In genomic region chr3:143700431-143700975, GRCh38 we compare ENCODE assay signal across 22 cellular contexts.
A peak's percentile ranks its signal among the peaks of the same experiment; 100 is the strongest.
DNase-seq lines count a peak whose midpoint lies in the region; ATAC-seq lines count a peak whose summit lies in the region.
"Had no signal": no experiment of that assay in that cellular context is flagged by ENCODE, and none has a peak within 500 bp of the region (broad histone marks: within the 10 kb centered on the region; RNA-seq: fewer than 3 reads in every experiment).

No MANE protein-coding gene starts in this region.

- no peak overlapping the region for H3K27ac Mint-ChIP-seq in activated CD4-positive, alpha-beta T cell treated with anti-CD3 and anti-CD28 coated beads for 36 hours
- H3K27ac Mint-ChIP-seq in stimulated activated naive CD8-positive, alpha-beta T cell treated with anti-CD3 and anti-CD28 coated beads, Interleukin-15, amount 100 ng/mL, for 72 hours, result no peak overlapping the region
- H3K27ac Mint-ChIP-seq: B cell; CD8-positive, alpha-beta T cell had no signal

- no peak overlapping the region for H3K4me3 Mint-ChIP-seq in activated CD4-positive, alpha-beta T cell treated with anti-CD3 and anti-CD28 coated beads for 36 hours
- no peak overlapping the region for H3K4me3 Mint-ChIP-seq in stimulated activated naive CD8-positive, alpha-beta T cell treated with anti-CD3 and anti-CD28 coated beads, Interleukin-15, amount 100 ng/mL, for 72 hours
- H3K4me3 Mint-ChIP-seq: B cell; CD8-positive, alpha-beta T cell had no signal

- no peaks in the 10 kb centered on the region for H3K36me3 Mint-ChIP-seq in activated CD4-positive, alpha-beta T cell treated with anti-CD3 and anti-CD28 coated beads for 36 hours (ENCODE audit: low read depth)
- H3K36me3 Mint-ChIP-seq: CD8-positive, alpha-beta T cell had no signal

- no peaks in the 10 kb centered on the region for H3K9me3 Mint-ChIP-seq in activated CD4-positive, alpha-beta T cell treated with anti-CD3 and anti-CD28 coated beads for 36 hours (ENCODE audit: low read depth)
- H3K9me3 Mint-ChIP-seq in stimulated activated naive CD8-positive, alpha-beta T cell treated with anti-CD3 and anti-CD28 coated beads, Interleukin-15, amount 100 ng/mL, for 72 hours, result peaks cover 0 to 8% of the 10 kb centered on the region in 2 donors

- no peak for DNase-seq in activated CD4-positive, alpha-beta T cell treated with anti-CD3 and anti-CD28 coated beads for 36 hours
- DNase-seq in activated CD4-positive, alpha-beta T cell treated with anti-CD3 and anti-CD28 coated beads for 48 hours, result no peak
- DNase-seq in stimulated activated naive CD8-positive, alpha-beta T cell treated with anti-CD3 and anti-CD28 coated beads, Interleukin-15, amount 100 ng/mL, for 72 hours, result no peak
- no peak for DNase-seq in stimulated activated naive CD8-positive, alpha-beta T cell treated with anti-CD3 and anti-CD28 coated beads, Interleukin-15, Interleukin-2, amounts not matched to agents 100 U/mL and 50 U/mL, for 24 hours
- DNase-seq in stimulated activated CD4-positive, alpha-beta T cell treated with anti-CD3 and anti-CD28 coated beads, Interleukin-1b, Interleukin-23, amount 100 ng/mL, for 48 hours, result no peak
- DNase-seq in stimulated activated CD4-positive, alpha-beta T cell treated with anti-CD3 and anti-CD28 coated beads, Interleukin-2, amount 100 ng/mL, for 48 hours, result no peak
- DNase-seq in NCI-H2081 (lab: John Stamatoyannopoulos, UW), result no peak
- DNase-seq: Caco-2; CD8-positive, alpha-beta T cell; Kasumi-1; NCI-H1092 treated with DMSO at 0.1 percent for 48 hours; NCI-H1436; NCI-H187 treated with DMSO at 0.1 percent for 48 hours; NCI-H2107; NCI-H446; NCI-H524 treated with DMSO at 0.1 percent for 48 hours; NCI-H82; RPMI8226; SHP77 had no signal

- CTCF ChIA-PET in activated CD4-positive, alpha-beta T cell treated with anti-CD3 and anti-CD28 coated beads for 36 hours (lab: Charles Lee), result interaction anchor here (2.6 kb wide), 1 partner anchor 26 kb away, joined by 10 read pairs; no protein-coding TSS in a partner anchor

- H3K4me1 Mint-ChIP-seq in activated CD4-positive, alpha-beta T cell treated with anti-CD3 and anti-CD28 coated beads for 36 hours, result peaks cover 3% of the 10 kb centered on the region
- no peaks in the 10 kb centered on the region for H3K4me1 Mint-ChIP-seq in stimulated activated naive CD8-positive, alpha-beta T cell treated with anti-CD3 and anti-CD28 coated beads, Interleukin-15, amount 100 ng/mL, for 72 hours
- H3K4me1 Mint-ChIP-seq: B cell had no signal

- POLR2A ChIA-PET in activated CD4-positive, alpha-beta T cell treated with anti-CD3 and anti-CD28 coated beads for 36 hours (lab: Charles Lee), result no interaction called here

- no peaks in the 10 kb centered on the region for H3K27me3 Mint-ChIP-seq in activated CD4-positive, alpha-beta T cell treated with anti-CD3 and anti-CD28 coated beads for 36 hours
- H3K27me3 Mint-ChIP-seq in stimulated activated naive CD8-positive, alpha-beta T cell treated with anti-CD3 and anti-CD28 coated beads, Interleukin-15, amount 100 ng/mL, for 72 hours, result no peaks in the 10 kb centered on the region
- H3K27me3 Mint-ChIP-seq: B cell had no signal

- ATAC-seq in activated CD4-positive, alpha-beta T cell treated with anti-CD3 and anti-CD28 coated beads for 36 hours, result peak; percentile 55
- ATAC-seq in stimulated activated naive CD8-positive, alpha-beta T cell treated with anti-CD3 and anti-CD28 coated beads, Interleukin-15, amount 100 ng/mL, for 72 hours, result peak; percentile 35
- no peak for ATAC-seq in stimulated activated naive CD8-positive, alpha-beta T cell treated with anti-CD3 and anti-CD28 coated beads, Interleukin-15, Interleukin-2, amounts not matched to agents 100 U/mL and 50 U/mL, for 24 hours
- peak; percentile 57 for ATAC-seq in esophagus mucosa
- ATAC-seq: CD8-positive, alpha-beta T cell; K562 had no signal

- intact Hi-C loops in activated CD4-positive, alpha-beta T cell treated with anti-CD3 and anti-CD28 coated beads for 36 hours (cut with DNase I, micrococcal nuclease), result no loop called here
